In the genomic region with DNA sequence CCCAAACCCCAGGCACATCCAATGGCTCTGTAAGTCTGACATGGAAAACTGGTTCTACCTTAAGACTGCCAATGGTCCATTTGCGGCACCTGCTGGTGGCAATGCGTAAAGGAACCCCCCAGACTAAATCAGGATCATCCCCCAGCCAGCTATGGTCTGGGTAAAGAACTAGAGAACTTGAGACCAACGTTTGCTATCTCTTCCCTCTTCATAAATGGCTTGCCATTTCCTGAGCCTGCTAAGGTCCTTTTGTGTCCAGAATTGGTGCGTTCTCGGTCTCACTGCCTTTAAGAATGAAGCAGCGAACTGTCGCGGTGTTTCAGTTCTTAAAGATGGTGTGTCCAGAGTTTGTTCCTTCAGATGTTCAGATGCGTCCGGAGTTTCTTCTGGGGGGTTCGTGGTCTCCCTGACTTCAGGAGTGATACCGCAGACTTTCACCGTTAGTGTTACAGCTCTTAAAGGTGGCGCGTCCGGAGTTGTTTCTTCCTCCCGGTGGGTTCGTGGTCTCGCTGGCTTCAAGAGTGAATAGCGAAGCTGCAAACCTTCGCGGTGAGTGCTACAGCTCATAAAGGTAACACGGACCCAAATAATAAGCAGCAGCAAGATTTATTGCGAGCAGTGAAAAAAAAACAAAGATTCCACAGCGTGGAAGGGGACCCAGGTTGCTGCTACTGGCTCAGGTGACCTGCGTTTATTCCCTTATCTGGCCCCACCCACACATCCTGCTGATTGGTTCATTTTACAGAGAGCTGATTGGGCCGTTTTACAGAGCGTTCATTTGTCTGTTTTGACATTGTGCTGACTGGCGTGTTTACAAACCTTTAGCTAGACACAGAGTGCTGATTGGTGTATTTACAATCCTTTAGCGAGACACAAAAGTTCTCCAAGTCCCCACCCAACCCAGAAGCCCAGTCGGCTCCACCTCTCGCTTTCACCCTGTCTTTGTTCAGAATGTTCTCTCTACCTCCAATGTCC, we compare ENCODE assay signal across 8 cellular contexts.
DNase-seq lines count a peak whose midpoint lies in the region; ATAC-seq and TF ChIP-seq lines count a peak whose summit lies in the region.

No MANE protein-coding gene starts in this region.

- WGBS in esophagus, 2 donors, result 67 to 76% methylated on average over 32 of the region's 32 CpGs

- CTCF ChIA-PET in activated CD4-positive, alpha-beta T cell treated with anti-CD3 and anti-CD28 coated beads, Interleukin-2, amount 10 ng/mL, durations not matched to agents 7 days and 5 days (lab: Charles Lee), result interaction anchor here (0.7 to 2.1 kb wide), 19 partner anchors 8 to 810 kb away, joined by 3 to 11 read pairs (median 3); no protein-coding TSS in a partner anchor

- no peaks in the 10 kb centered on the region for H3K9me3 ChIP-seq in esophagus (ENCODE audit: control insufficient read depth in 2 of 2, insufficient read depth in 1 of 2, low read depth in 1 of 2, low read length in 1 of 2)

- peaks cover 7% of the 10 kb centered on the region for H3K36me3 Mint-ChIP-seq in activated CD4-positive, alpha-beta T cell treated with anti-CD3 and anti-CD28 coated beads, Interleukin-2, amount 10 ng/mL, durations not matched to agents 7 days and 5 days (ENCODE audit: low read depth)

- peaks cover 77% of the 10 kb centered on the region for H3K4me1 Mint-ChIP-seq in activated CD4-positive, alpha-beta T cell treated with anti-CD3 and anti-CD28 coated beads, Interleukin-2, amount 10 ng/mL, durations not matched to agents 7 days and 5 days

- POLR2A ChIA-PET in activated CD4-positive, alpha-beta T cell treated with anti-CD3 and anti-CD28 coated beads, Interleukin-2, amount 10 ng/mL, durations not matched to agents 7 days and 5 days (lab: Charles Lee), result interaction anchor here (0.7 to 1.0 kb wide), 3 partner anchors 95 to 575 kb away, joined by 6 to 9 read pairs (median 7); no protein-coding TSS in a partner anchor

- H3K27me3 ChIP-seq in esophagus (ENCODE audit: control insufficient read depth in 1 of 2, insufficient read depth in 2 of 2, low read length in 2 of 2), result no peaks in the 10 kb centered on the region

- H3K27ac ChIP-seq in esophagus (ENCODE audit: low read depth in 2 of 2, low read length in 1 of 2), result peak overlapping the region in 1 of 2 donors; percentile 27

- peaks cover 5% of the 10 kb centered on the region for H3K9me3 Mint-ChIP-seq in activated CD4-positive, alpha-beta T cell treated with anti-CD3 and anti-CD28 coated beads, Interleukin-2, amount 10 ng/mL, durations not matched to agents 7 days and 5 days

- no peaks in the 10 kb centered on the region for H3K36me3 ChIP-seq in esophagus (ENCODE audit: control insufficient read depth in 2 of 2, insufficient read depth in 2 of 2, low read length in 1 of 2)

- H3K27me3 Mint-ChIP-seq in activated CD4-positive, alpha-beta T cell treated with anti-CD3 and anti-CD28 coated beads, Interleukin-2, amount 10 ng/mL, durations not matched to agents 7 days and 5 days, result no peaks in the 10 kb centered on the region

- DNase-seq in H4 (ENCODE audit: low spot score) (peak; percentile 63), LNCaP clone FGC (ENCODE audit: low read depth) (no peak), 8988T (no peak), NCI-H2196 (lab: John Stamatoyannopoulos, UW; ENCODE audit: unreplicated experiment) (no peak)
- peak; percentile 80 for DNase-seq in activated CD4-positive, alpha-beta T cell treated with anti-CD3 and anti-CD28 coated beads, Interleukin-2, amount 10 ng/mL, durations not matched to agents 7 days and 5 days
- DNase-seq in stimulated activated CD4-positive, alpha-beta T cell treated with anti-CD3 and anti-CD28 coated beads, Interleukin-1b, Interleukin-23, amount 100 ng/mL, for 4 hours (ENCODE audit: low read depth in 2 of 2), result peak; percentile 53 to 62

- peak overlapping the region; percentile 91 for H3K27ac Mint-ChIP-seq in activated CD4-positive, alpha-beta T cell treated with anti-CD3 and anti-CD28 coated beads, Interleukin-2, amount 10 ng/mL, durations not matched to agents 7 days and 5 days

- TF ChIP-seq CTCF in LNCaP clone FGC (IDR thresholded peaks at IDR 0.05; ENCODE audit: control insufficient read depth, extremely low read depth, insufficient read depth), result peak; percentile 54

- H3K4me3 ChIP-seq in LNCaP clone FGC (ENCODE audit: low read depth, low read length) (no peak overlapping the region), esophagus (ENCODE audit: low read depth in 1 of 2, low read length in 2 of 2) (peak overlapping the region; percentile 15 to 21)

- H3K4me1 ChIP-seq in esophagus (ENCODE audit: control insufficient read depth in 2 of 2, insufficient read depth in 2 of 2, low read length in 1 of 2), result no peaks in the 10 kb centered on the region

- peak; percentile 40 for ATAC-seq in GM18499 (IDR thresholded peaks at IDR 0.05; ENCODE audit: insufficient read depth, unreplicated experiment)

- H3K4me3 Mint-ChIP-seq in activated CD4-positive, alpha-beta T cell treated with anti-CD3 and anti-CD28 coated beads, Interleukin-2, amount 10 ng/mL, durations not matched to agents 7 days and 5 days, result peak overlapping the region; percentile 86

Comparison
In these comparisons a context has a peak if more than half of its experiments do, and no peak if none do; other contexts are left out.
1. DNase-seq: peak in H4 (single experiment), activated CD4-positive, alpha-beta T cell treated with anti-CD3 and anti-CD28 coated beads, Interleukin-2, amount 10 ng/mL, durations not matched to agents 7 days and 5 days (single experiment) and stimulated activated CD4-positive, alpha-beta T cell treated with anti-CD3 and anti-CD28 coated beads, Interleukin-1b, Interleukin-23, amount 100 ng/mL, for 4 hours (2 of 2); none in LNCaP clone FGC (single experiment), 8988T (single experiment) and NCI-H2196 (single experiment).